Comparison of ENCODE assay signal across 8 cellular contexts in genomic region chr2:219542931-219543595, GRCh38. TPM values are rescaled to one million over a fixed set of nuclear protein-coding genes. Genes with fewer than 3 reads are reported as not detected.
DNase-seq lines count a peak whose midpoint lies in the region; ATAC-seq lines count a peak whose summit lies in the region.

No MANE protein-coding gene starts in this region.

- peaks cover 0 to 3% (median 0%) of the 10 kb centered on the region in 7 donors for H3K9me3 Mint-ChIP-seq in CD4-positive, CD25-positive, alpha-beta regulatory T cell

- peak overlapping the region; percentile 21 to 90 (median 83) for H3K27ac Mint-ChIP-seq in CD4-positive, CD25-positive, alpha-beta regulatory T cell

- H3K4me1 Mint-ChIP-seq in CD4-positive, CD25-positive, alpha-beta regulatory T cell = peaks cover 0 to 34% (median 19%) of the 10 kb centered on the region in 4 donors

- peaks cover 19% of the 10 kb centered on the region for H3K4me1 ChIP-seq in CD4-positive, CD25-positive, alpha-beta regulatory T cell (ENCODE audit: control insufficient read depth, insufficient read depth, low read length, poor library complexity, severe bottlenecking)
- H3K4me1 ChIP-seq in endocrine pancreas (ENCODE audit: control insufficient read depth, insufficient read depth, low read length) (peaks cover 10% of the 10 kb centered on the region), muscle layer of colon (ENCODE audit: insufficient read depth, low read length) (peaks cover 23% of the 10 kb centered on the region)

- peak overlapping the region; percentile 69 for H3K4me3 ChIP-seq in CD4-positive, CD25-positive, alpha-beta regulatory T cell (ENCODE audit: low read depth, low read length)
- H3K4me3 ChIP-seq in endocrine pancreas (ENCODE audit: control insufficient read depth, insufficient read depth, low read length) (peak overlapping the region; percentile 73), muscle layer of colon (ENCODE audit: low read depth in 1 of 2, low read length in 2 of 2) (peak overlapping the region; percentile 58 to 78)

- H3K9ac ChIP-seq in endocrine pancreas (ENCODE audit: control insufficient read depth, insufficient read depth, low read length) (peak overlapping the region; percentile 86), muscle layer of colon (ENCODE audit: low read length) (peak overlapping the region; percentile 61)

- no peaks in the 10 kb centered on the region for H3K36me3 ChIP-seq in CD4-positive, CD25-positive, alpha-beta regulatory T cell (ENCODE audit: control insufficient read depth, insufficient read depth, low read length)
- no peaks in the 10 kb centered on the region for H3K36me3 ChIP-seq in endocrine pancreas (ENCODE audit: control insufficient read depth, insufficient read depth, low read length)
- peaks cover 15% of the 10 kb centered on the region for H3K36me3 ChIP-seq in muscle layer of colon (ENCODE audit: insufficient read depth, low read length)

- H3K9me3 ChIP-seq in CD4-positive, CD25-positive, alpha-beta regulatory T cell (ENCODE audit: control insufficient read depth in 2 of 2, low read length in 2 of 2) = no peaks in the 10 kb centered on the region
- H3K9me3 ChIP-seq in endocrine pancreas (ENCODE audit: control insufficient read depth, low read length) (no peaks in the 10 kb centered on the region), muscle layer of colon (ENCODE audit: low read length) (no peaks in the 10 kb centered on the region)

- peaks cover 14% of the 10 kb centered on the region for H3K27me3 Mint-ChIP-seq in CD4-positive, CD25-positive, alpha-beta regulatory T cell

- H3K27me3 ChIP-seq in CD4-positive, CD25-positive, alpha-beta regulatory T cell (ENCODE audit: control insufficient read depth, insufficient read depth, low read length) = no peaks in the 10 kb centered on the region
- H3K27me3 ChIP-seq in endocrine pancreas (ENCODE audit: control insufficient read depth, insufficient read depth, low read length) (no peaks in the 10 kb centered on the region), muscle layer of colon (ENCODE audit: control insufficient read depth in 1 of 2, insufficient read depth in 2 of 2, low read length in 2 of 2) (no peaks in the 10 kb centered on the region)

- peak in 2 of 3 donors; percentile 18 to 61 for DNase-seq in CD4-positive, CD25-positive, alpha-beta regulatory T cell
- DNase-seq in RKO (ENCODE audit: low spot score) (peak; percentile 62), NCI-H1092 (lab: John Stamatoyannopoulos, UW) (no peak)
- no peak for DNase-seq in effector CD4-positive, alpha-beta T cell

- peak; percentile 46 to 54 for ATAC-seq in CD4-positive, CD25-positive, alpha-beta regulatory T cell (ENCODE audit: low read depth in 2 of 2)
- ATAC-seq in GM18867 (IDR thresholded peaks at IDR 0.05; ENCODE audit: unreplicated experiment) (peak; percentile 38), HG03025 (IDR thresholded peaks at IDR 0.05; ENCODE audit: low FRiP score, unreplicated experiment) (peak; percentile 39)

- peak overlapping the region; percentile 70 for H3K27ac ChIP-seq in CD4-positive, CD25-positive, alpha-beta regulatory T cell (ENCODE audit: insufficient read depth, low read length, poor library complexity, severe bottlenecking)
- H3K27ac ChIP-seq in muscle layer of colon (ENCODE audit: low read depth, low read length) = peak overlapping the region; percentile 80

- H3K4me3 Mint-ChIP-seq in CD4-positive, CD25-positive, alpha-beta regulatory T cell = peak overlapping the region; percentile 87 to 90 (median 88)

- no peaks in the 10 kb centered on the region for H3K36me3 Mint-ChIP-seq in CD4-positive, CD25-positive, alpha-beta regulatory T cell

RNA-seq across cellular contexts. Expression of gene CHPF, which starts 0.5 kb away (rescaled TPM):
- 4.5 TPM for total RNA-seq in CD4-positive, CD25-positive, alpha-beta regulatory T cell
- 1 to 10 TPM; 3.0 to 6.6 (median 4.4) TPM for polyA plus RNA-seq in CD4-positive, CD25-positive, alpha-beta regulatory T cell

RNA-seq across cellular contexts. Expression of gene TMEM198, which starts 0.8 kb away (rescaled TPM):
- 0.62 TPM for total RNA-seq in CD4-positive, CD25-positive, alpha-beta regulatory T cell
- polyA plus RNA-seq in CD4-positive, CD25-positive, alpha-beta regulatory T cell = not detected

RNA-seq across cellular contexts. Expression of gene OBSL1, which starts 28.3 kb away (rescaled TPM):
- 0.57 TPM for total RNA-seq in CD4-positive, CD25-positive, alpha-beta regulatory T cell
- polyA plus RNA-seq in CD4-positive, CD25-positive, alpha-beta regulatory T cell = not detected

RNA-seq across cellular contexts. Expression of gene ASIC4, which starts 28.8 kb away (rescaled TPM):
- total RNA-seq in CD4-positive, CD25-positive, alpha-beta regulatory T cell = 0.12 TPM
- polyA plus RNA-seq in CD4-positive, CD25-positive, alpha-beta regulatory T cell = not detected

RNA-seq across cellular contexts. Expression of gene INHA, which starts 29.0 kb away (rescaled TPM):
- total RNA-seq in CD4-positive, CD25-positive, alpha-beta regulatory T cell = not detected
- polyA plus RNA-seq in CD4-positive, CD25-positive, alpha-beta regulatory T cell = not detected

Comparison
In these comparisons a context has a peak if more than half of its experiments do, and no peak if none do; other contexts are left out.
1. DNase-seq: peak in CD4-positive, CD25-positive, alpha-beta regulatory T cell (2 of 3) and RKO (single experiment); none in NCI-H1092 (single experiment) and effector CD4-positive, alpha-beta T cell (single experiment).
2. Peak in every context shown above with its lines, with median percentiles within 50 percentile points of each other: ATAC-seq and H3K4me3 ChIP-seq.